Comparison of ENCODE assay signal across 8 cellular contexts in the genomic region with DNA sequence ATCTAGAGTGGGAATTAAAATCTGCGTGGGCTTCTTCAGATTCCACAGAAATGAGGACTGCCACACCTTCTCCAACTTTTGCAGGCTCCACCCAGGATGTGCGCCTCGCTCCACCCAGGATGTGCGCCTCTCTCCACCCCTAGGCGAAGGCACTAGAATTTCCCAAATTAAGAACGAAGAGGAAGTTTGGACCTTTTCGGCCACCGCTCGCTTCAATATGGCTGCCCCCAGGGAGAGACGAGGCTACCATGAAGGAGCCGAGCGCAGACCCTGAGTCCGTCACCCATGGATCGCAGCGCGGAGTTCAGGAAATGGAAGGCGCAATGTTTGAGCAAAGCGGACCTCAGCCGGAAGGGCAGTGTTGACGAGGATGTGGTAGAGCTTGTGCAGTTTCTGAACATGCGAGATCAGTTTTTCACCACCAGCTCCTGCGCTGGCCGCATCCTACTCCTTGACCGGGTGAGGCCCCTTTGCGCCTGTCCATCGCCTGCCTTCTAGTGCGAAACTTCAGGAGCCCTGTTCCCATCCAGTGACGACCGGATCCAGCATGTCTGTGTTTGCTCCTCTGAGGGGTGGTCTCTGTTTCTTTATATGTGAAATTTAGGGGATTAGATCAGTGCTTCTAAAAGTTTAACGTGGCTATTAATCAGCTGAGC. TPM values are rescaled to one million over a fixed set of nuclear protein-coding genes. Genes with fewer than 3 reads are reported as not detected.
DNase-seq lines count a peak whose midpoint lies in the region; ATAC-seq and TF ChIP-seq lines count a peak whose summit lies in the region.

A gene with protein sequence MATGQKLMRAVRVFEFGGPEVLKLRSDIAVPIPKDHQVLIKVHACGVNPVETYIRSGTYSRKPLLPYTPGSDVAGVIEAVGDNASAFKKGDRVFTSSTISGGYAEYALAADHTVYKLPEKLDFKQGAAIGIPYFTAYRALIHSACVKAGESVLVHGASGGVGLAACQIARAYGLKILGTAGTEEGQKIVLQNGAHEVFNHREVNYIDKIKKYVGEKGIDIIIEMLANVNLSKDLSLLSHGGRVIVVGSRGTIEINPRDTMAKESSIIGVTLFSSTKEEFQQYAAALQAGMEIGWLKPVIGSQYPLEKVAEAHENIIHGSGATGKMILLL (minus strand): TSS at position 91 of the 656 bp plus-strand sequence. CDS start 8,229 bp downstream, outside the sequence.
A gene with protein sequence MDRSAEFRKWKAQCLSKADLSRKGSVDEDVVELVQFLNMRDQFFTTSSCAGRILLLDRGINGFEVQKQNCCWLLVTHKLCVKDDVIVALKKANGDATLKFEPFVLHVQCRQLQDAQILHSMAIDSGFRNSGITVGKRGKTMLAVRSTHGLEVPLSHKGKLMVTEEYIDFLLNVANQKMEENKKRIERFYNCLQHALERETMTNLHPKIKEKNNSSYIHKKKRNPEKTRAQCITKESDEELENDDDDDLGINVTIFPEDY (plus strand): TSS at position 193 of the 656 bp plus-strand sequence. CDS start 93 bp downstream, at position 286.

- peaks cover 51% of the 10 kb centered on the region for H3K4me1 Mint-ChIP-seq in activated naive CD4-positive, alpha-beta T cell treated with anti-CD3 and anti-CD28 coated beads, Interleukin-2, amount 50 U/mL, for 24 hours
- H3K4me1 Mint-ChIP-seq in glutamatergic neuron (ENCODE audit: low read depth, unreplicated experiment): peaks cover 22% of the 10 kb centered on the region
- H3K4me1 Mint-ChIP-seq in osteocyte (ENCODE audit: unreplicated experiment): peaks cover 7% of the 10 kb centered on the region

- ATAC-seq in HG02571 (IDR thresholded peaks at IDR 0.05; ENCODE audit: unreplicated experiment): peak; percentile 58
- ATAC-seq in SK-N-SH treated with all-trans-retinoic acid at 6 μM for 48 hours: peak; percentile 89

- H3K27me3 ChIP-seq in thymus (ENCODE audit: control insufficient read depth, insufficient read depth): no peaks in the 10 kb centered on the region

- 3% methylated on average over 30 of the region's 30 CpGs for WGBS in thymus

- peaks cover 2% of the 10 kb centered on the region for H3K4me1 ChIP-seq in thymus (ENCODE audit: control insufficient read depth, insufficient read depth, low read length)

- no peaks in the 10 kb centered on the region for H3K27me3 Mint-ChIP-seq in activated naive CD4-positive, alpha-beta T cell treated with anti-CD3 and anti-CD28 coated beads, Interleukin-2, amount 50 U/mL, for 24 hours
- H3K27me3 Mint-ChIP-seq in glutamatergic neuron (ENCODE audit: unreplicated experiment) (peaks cover 2% of the 10 kb centered on the region), osteocyte (ENCODE audit: unreplicated experiment) (no peaks in the 10 kb centered on the region)

- peak within 1 kb of the TSS; percentile 67 for H3K4me3 ChIP-seq in thymus (ENCODE audit: low read length)

- H3K4me3 Mint-ChIP-seq in activated naive CD4-positive, alpha-beta T cell treated with anti-CD3 and anti-CD28 coated beads, Interleukin-2, amount 50 U/mL, for 24 hours: peak within 1 kb of the TSS; percentile 96
- H3K4me3 Mint-ChIP-seq in glutamatergic neuron (ENCODE audit: unreplicated experiment): peak within 1 kb of the TSS; percentile 92
- peak within 1 kb of the TSS; percentile 91 for H3K4me3 Mint-ChIP-seq in osteocyte (ENCODE audit: unreplicated experiment)

- peak; percentile 89 for DNase-seq in GM04504 (ENCODE audit: low read depth)
- DNase-seq in NCI-H1092 (lab: John Stamatoyannopoulos, UW): peak; percentile 83
- DNase-seq in glutamatergic neuron: peak; percentile 86
- no peak for DNase-seq in osteocyte (ENCODE audit: extremely low spot score, unreplicated experiment)

- peak within 1 kb of the TSS; percentile 82 for H3K27ac ChIP-seq in thymus (ENCODE audit: low read depth)

- peaks cover 10% of the 10 kb centered on the region for H3K36me3 ChIP-seq in thymus (ENCODE audit: control insufficient read depth, insufficient read depth)

- H3K9me3 Mint-ChIP-seq in activated naive CD4-positive, alpha-beta T cell treated with anti-CD3 and anti-CD28 coated beads, Interleukin-2, amount 50 U/mL, for 24 hours: no peaks in the 10 kb centered on the region
- H3K9me3 Mint-ChIP-seq in glutamatergic neuron (ENCODE audit: unreplicated experiment) (peaks cover 5% of the 10 kb centered on the region), osteocyte (ENCODE audit: unreplicated experiment) (peaks cover 11% of the 10 kb centered on the region)

- H3K36me3 Mint-ChIP-seq in activated naive CD4-positive, alpha-beta T cell treated with anti-CD3 and anti-CD28 coated beads, Interleukin-2, amount 50 U/mL, for 24 hours: peaks cover 12% of the 10 kb centered on the region
- H3K36me3 Mint-ChIP-seq in glutamatergic neuron (ENCODE audit: unreplicated experiment) (no peaks in the 10 kb centered on the region), osteocyte (ENCODE audit: unreplicated experiment) (no peaks in the 10 kb centered on the region)

- no peak for TF ChIP-seq CTCF in glutamatergic neuron (IDR thresholded peaks at IDR 0.05; ENCODE audit: partially characterized antibody, unreplicated experiment)
- no peak for TF ChIP-seq CTCF in osteocyte (IDR thresholded peaks at IDR 0.05)

- H3K9me3 ChIP-seq in thymus (ENCODE audit: control insufficient read depth): no peaks in the 10 kb centered on the region

- peak within 1 kb of the TSS; percentile 97 for H3K27ac Mint-ChIP-seq in activated naive CD4-positive, alpha-beta T cell treated with anti-CD3 and anti-CD28 coated beads, Interleukin-2, amount 50 U/mL, for 24 hours
- H3K27ac Mint-ChIP-seq in glutamatergic neuron (ENCODE audit: unreplicated experiment) (peak within 1 kb of the TSS; percentile 96), osteocyte (ENCODE audit: unreplicated experiment) (peak within 1 kb of the TSS; percentile 96)

TF ChIP-seq in SK-N-SH treated with all-trans-retinoic acid at 6 μM for 48 hours, 23 proteins besides CTCF, POLR2A, EP300 and RAD21:
- TF ChIP-seq RARB (CRISPR knock-in tag; IDR thresholded peaks at IDR 0.05) (no peak), TOX (CRISPR knock-in tag; IDR thresholded peaks at IDR 0.05; ENCODE audit: borderline replicate concordance) (no peak), ZC3H10 (CRISPR knock-in tag; IDR thresholded peaks at IDR 0.05) (no peak), ESRRG (CRISPR knock-in tag; IDR thresholded peaks at IDR 0.05) (no peak), ISL1 (CRISPR knock-in tag; IDR thresholded peaks at IDR 0.05) (no peak), ZNF8 (CRISPR knock-in tag; IDR thresholded peaks at IDR 0.05) (no peak), PPARA (CRISPR knock-in tag; IDR thresholded peaks at IDR 0.05; ENCODE audit: borderline replicate concordance) (no peak), ZNF565 (CRISPR knock-in tag; conservative IDR thresholded peaks at IDR 0.05; ENCODE audit: low read depth) (no peak), GLIS3 (CRISPR knock-in tag; IDR thresholded peaks at IDR 0.05) (no peak), SNAI2 (CRISPR knock-in tag; IDR thresholded peaks at IDR 0.05) (no peak), ZFP3 (CRISPR knock-in tag; IDR thresholded peaks at IDR 0.05) (no peak), ARNTL (CRISPR knock-in tag; IDR thresholded peaks at IDR 0.05; ENCODE audit: borderline replicate concordance, low read depth) (no peak)
- TF ChIP-seq, protein P1, sequence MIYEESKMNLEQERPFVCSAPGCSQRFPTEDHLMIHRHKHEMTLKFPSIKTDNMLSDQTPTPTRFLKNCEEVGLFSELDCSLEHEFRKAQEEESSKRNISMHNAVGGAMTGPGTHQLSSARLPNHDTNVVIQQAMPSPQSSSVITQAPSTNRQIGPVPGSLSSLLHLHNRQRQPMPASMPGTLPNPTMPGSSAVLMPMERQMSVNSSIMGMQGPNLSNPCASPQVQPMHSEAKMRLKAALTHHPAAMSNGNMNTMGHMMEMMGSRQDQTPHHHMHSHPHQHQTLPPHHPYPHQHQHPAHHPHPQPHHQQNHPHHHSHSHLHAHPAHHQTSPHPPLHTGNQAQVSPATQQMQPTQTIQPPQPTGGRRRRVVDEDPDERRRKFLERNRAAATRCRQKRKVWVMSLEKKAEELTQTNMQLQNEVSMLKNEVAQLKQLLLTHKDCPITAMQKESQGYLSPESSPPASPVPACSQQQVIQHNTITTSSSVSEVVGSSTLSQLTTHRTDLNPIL (CRISPR knock-in tag; IDR thresholded peaks at IDR 0.05; ENCODE audit: low read depth): no peak
- TF ChIP-seq, protein P2, sequence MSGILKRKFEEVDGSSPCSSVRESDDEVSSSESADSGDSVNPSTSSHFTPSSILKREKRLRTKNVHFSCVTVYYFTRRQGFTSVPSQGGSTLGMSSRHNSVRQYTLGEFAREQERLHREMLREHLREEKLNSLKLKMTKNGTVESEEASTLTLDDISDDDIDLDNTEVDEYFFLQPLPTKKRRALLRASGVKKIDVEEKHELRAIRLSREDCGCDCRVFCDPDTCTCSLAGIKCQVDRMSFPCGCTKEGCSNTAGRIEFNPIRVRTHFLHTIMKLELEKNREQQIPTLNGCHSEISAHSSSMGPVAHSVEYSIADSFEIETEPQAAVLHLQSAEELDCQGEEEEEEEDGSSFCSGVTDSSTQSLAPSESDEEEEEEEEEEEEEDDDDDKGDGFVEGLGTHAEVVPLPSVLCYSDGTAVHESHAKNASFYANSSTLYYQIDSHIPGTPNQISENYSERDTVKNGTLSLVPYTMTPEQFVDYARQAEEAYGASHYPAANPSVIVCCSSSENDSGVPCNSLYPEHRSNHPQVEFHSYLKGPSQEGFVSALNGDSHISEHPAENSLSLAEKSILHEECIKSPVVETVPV (CRISPR knock-in tag; IDR thresholded peaks at IDR 0.05): no peak
- TF ChIP-seq, protein P3, sequence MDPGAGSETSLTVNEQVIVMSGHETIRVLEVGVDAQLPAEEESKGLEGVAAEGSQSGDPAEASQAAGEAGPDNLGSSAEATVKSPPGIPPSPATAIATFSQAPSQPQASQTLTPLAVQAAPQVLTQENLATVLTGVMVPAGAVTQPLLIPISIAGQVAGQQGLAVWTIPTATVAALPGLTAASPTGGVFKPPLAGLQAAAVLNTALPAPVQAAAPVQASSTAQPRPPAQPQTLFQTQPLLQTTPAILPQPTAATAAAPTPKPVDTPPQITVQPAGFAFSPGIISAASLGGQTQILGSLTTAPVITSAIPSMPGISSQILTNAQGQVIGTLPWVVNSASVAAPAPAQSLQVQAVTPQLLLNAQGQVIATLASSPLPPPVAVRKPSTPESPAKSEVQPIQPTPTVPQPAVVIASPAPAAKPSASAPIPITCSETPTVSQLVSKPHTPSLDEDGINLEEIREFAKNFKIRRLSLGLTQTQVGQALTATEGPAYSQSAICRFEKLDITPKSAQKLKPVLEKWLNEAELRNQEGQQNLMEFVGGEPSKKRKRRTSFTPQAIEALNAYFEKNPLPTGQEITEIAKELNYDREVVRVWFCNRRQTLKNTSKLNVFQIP (CRISPR knock-in tag; IDR thresholded peaks at IDR 0.05; ENCODE audit: borderline replicate concordance, low read depth): no peak
TF ChIP-seq in SK-N-SH treated with all-trans-retinoic acid at 6 μM for 48 hours: peak in this region for 0.

RNA-seq across cellular contexts. Expression of the first gene that starts in this region (rescaled TPM):
- total RNA-seq in glutamatergic neuron (ENCODE audit: unreplicated experiment) (16.2 TPM), osteocyte (5.4 and 7.1 TPM in 2 replicates)
- 38.8 TPM for polyA plus RNA-seq in thymus

RNA-seq across cellular contexts. Expression of the second gene that starts in this region (rescaled TPM):
- total RNA-seq in glutamatergic neuron (ENCODE audit: unreplicated experiment) (7.6 TPM), osteocyte (5.6 and 7.8 TPM in 2 replicates)
- 25.5 TPM for polyA plus RNA-seq in thymus
